27 cellular contexts compared by ENCODE assay signal in the genomic region with DNA sequence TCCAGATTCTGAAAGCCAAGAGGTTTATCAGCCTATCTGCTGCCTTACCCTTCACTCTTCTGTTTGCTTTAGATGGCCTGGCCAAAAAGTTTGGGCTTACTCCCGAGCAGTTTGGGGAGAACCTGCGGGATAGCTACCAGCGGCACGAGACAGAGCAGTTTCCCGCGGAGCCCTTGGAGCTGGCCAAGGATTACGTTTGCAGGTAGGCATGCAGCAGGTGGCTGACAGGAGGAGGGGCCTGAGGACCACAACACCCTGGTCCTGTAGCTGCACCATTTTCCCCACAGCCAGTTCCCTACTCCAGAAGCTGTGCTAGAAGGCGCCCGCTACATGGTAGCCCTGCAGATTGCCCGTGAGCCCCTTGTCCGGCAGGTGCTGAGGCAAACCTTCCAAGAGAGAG.
"Had no signal": no experiment of that assay in that cellular context is flagged by ENCODE, and none has a peak within 500 bp of the region (broad histone marks: within the 10 kb centered on the region; RNA-seq: fewer than 3 reads in every experiment).

No MANE protein-coding gene starts in this region.

- H3K9me3 ChIP-seq: esophagus muscularis mucosa, gastroesophageal sphincter, heart left ventricle, mucosa of descending colon, ovary, right lobe of liver, suprapubic skin had no signal

- H3K27ac ChIP-seq: esophagus muscularis mucosa, foreskin keratinocyte, gastroesophageal sphincter, heart left ventricle, hepatocyte, neural progenitor cell, ovary, right lobe of liver, suprapubic skin had no signal

- H3K27me3 ChIP-seq: dorsolateral prefrontal cortex, esophagus muscularis mucosa, foreskin keratinocyte, gastroesophageal sphincter, heart left ventricle, hepatocyte, neural progenitor cell, ovary, right lobe of liver, suprapubic skin had no signal

- H3K9me3 Mint-ChIP-seq: endodermal cell; memory B cell; mesothelial cell of epicardium; naive B cell; natural killer cell treated with Interleukin-12 subunit alpha and Interleukin-12 subunit beta and Interleukin-15 and Interleukin-18, amount 100 ng/mL, for 72 hours; neural progenitor cell; stimulated activated naive CD8-positive, alpha-beta T cell treated with anti-CD3 and anti-CD28 coated beads, Interleukin-15, amount 100 ng/mL, for 72 hours; type B pancreatic cell had no signal

- H3K4me3 ChIP-seq: dorsolateral prefrontal cortex, esophagus muscularis mucosa, gastroesophageal sphincter, heart left ventricle, hepatocyte, lung, mucosa of descending colon, neural progenitor cell, ovary, right lobe of liver, suprapubic skin had no signal

- H3K4me1 Mint-ChIP-seq: endodermal cell; memory B cell; mesothelial cell of epicardium; naive B cell; neural progenitor cell; stimulated activated naive CD8-positive, alpha-beta T cell treated with anti-CD3 and anti-CD28 coated beads, Interleukin-15, amount 100 ng/mL, for 72 hours had no signal

- DNase-seq: dorsolateral prefrontal cortex; effector CD4-positive, alpha-beta T cell; endodermal cell; foreskin keratinocyte; heart left ventricle; kidney glomerular epithelial cell; left ventricle myocardium superior; mucosa of descending colon; naive B cell; nucleus accumbens; right lobe of liver; small intestine; stimulated activated CD4-positive, alpha-beta T cell treated with anti-CD3 and anti-CD28 coated beads, Interleukin-15, amount 100 ng/mL, for 24 hours; stimulated activated CD4-positive, alpha-beta T cell treated with anti-CD3 and anti-CD28 coated beads, Interleukin-2, amount 100 ng/mL, for 48 hours; stimulated activated naive CD4-positive, alpha-beta T cell; stimulated activated naive CD8-positive, alpha-beta T cell treated with anti-CD3 and anti-CD28 coated beads, Interleukin-15, amount 100 ng/mL, for 72 hours had no signal

- H3K27ac Mint-ChIP-seq: endodermal cell; memory B cell; mesothelial cell of epicardium; natural killer cell treated with Interleukin-12 subunit alpha and Interleukin-12 subunit beta and Interleukin-15 and Interleukin-18, amount 100 ng/mL, for 72 hours; neural progenitor cell; stimulated activated naive CD8-positive, alpha-beta T cell treated with anti-CD3 and anti-CD28 coated beads, Interleukin-15, amount 100 ng/mL, for 72 hours; type B pancreatic cell had no signal

- ATAC-seq: foreskin keratinocyte; gastroesophageal sphincter; heart left ventricle; left ventricle myocardium superior; mucosa of descending colon; natural killer cell treated with Interleukin-12 subunit alpha and Interleukin-12 subunit beta and Interleukin-15 and Interleukin-18, amount 100 ng/mL, for 72 hours; right lobe of liver; stimulated activated naive CD8-positive, alpha-beta T cell treated with anti-CD3 and anti-CD28 coated beads, Interleukin-15, amount 100 ng/mL, for 72 hours had no signal

- H3K9ac ChIP-seq: neural progenitor cell had no signal

- H3K4me1 ChIP-seq: esophagus muscularis mucosa, foreskin keratinocyte, gastroesophageal sphincter, heart left ventricle, neural progenitor cell, right lobe of liver had no signal

- H3K36me3 ChIP-seq: neural progenitor cell, ovary had no signal

- H3K27me3 Mint-ChIP-seq: memory B cell; naive B cell; natural killer cell treated with Interleukin-12 subunit alpha and Interleukin-12 subunit beta and Interleukin-15 and Interleukin-18, amount 100 ng/mL, for 72 hours; stimulated activated naive CD8-positive, alpha-beta T cell treated with anti-CD3 and anti-CD28 coated beads, Interleukin-15, amount 100 ng/mL, for 72 hours; type B pancreatic cell had no signal

- H3K4me2 ChIP-seq: hepatocyte, neural progenitor cell had no signal

- H3K4me3 Mint-ChIP-seq: endodermal cell; memory B cell; mesothelial cell of epicardium; natural killer cell treated with Interleukin-12 subunit alpha and Interleukin-12 subunit beta and Interleukin-15 and Interleukin-18, amount 100 ng/mL, for 72 hours; stimulated activated naive CD8-positive, alpha-beta T cell treated with anti-CD3 and anti-CD28 coated beads, Interleukin-15, amount 100 ng/mL, for 72 hours; type B pancreatic cell had no signal

- H3K79me2 ChIP-seq: hepatocyte had no signal

- H2AFZ ChIP-seq: hepatocyte, neural progenitor cell had no signal
